19 cellular contexts compared by ENCODE assay signal in the genomic region with DNA sequence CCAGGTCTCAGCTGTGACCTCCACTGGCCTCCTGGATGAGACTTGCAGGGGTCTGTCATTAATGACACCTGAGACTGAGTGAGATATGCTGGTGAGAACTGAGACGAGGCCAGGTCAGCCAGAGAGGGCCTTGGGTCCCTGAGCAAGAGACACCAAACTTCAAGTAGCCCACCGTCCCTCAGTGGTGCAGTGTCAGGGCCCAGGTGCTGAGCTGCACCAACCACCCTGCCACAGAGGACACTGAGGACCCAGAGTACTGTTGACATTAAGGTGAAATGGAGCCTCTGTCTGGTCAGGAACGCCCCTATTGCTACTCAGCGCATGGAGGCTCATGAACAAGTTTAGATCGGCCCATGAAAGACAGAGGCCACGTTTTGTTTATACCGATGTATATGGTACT.
DNase-seq lines count a peak whose midpoint lies in the region; ATAC-seq and TF ChIP-seq lines count a peak whose summit lies in the region.
"Had no signal": no experiment of that assay in that cellular context is flagged by ENCODE, and none has a peak within 500 bp of the region (broad histone marks: within the 10 kb centered on the region; RNA-seq: fewer than 3 reads in every experiment).

No MANE protein-coding gene starts in this region.

- dilution Hi-C loops in mammary epithelial cell (cut with HindIII; ENCODE audit: low sequenced_read_pairs): no loop called here

- H3K79me2 ChIP-seq in KMS-11 (ENCODE audit: insufficient read depth, low read depth) (no peaks in the 10 kb centered on the region), GM23338 (replicated peaks; ENCODE audit: insufficient read depth) (no peaks in the 10 kb centered on the region), mammary epithelial cell (ENCODE audit: insufficient read depth, low read length) (no peaks in the 10 kb centered on the region)

- H3K4me3 Mint-ChIP-seq in brain (no peak overlapping the region), nephron progenitor cell (no peak overlapping the region), GM23338 (no peak overlapping the region)
- H3K4me3 Mint-ChIP-seq: CD14-positive monocyte; CD8-positive, alpha-beta T cell; HFFc6 had no signal

- intact Hi-C loops in mammary epithelial cell (cut with micrococcal nuclease): no loop called here

- H3K27ac ChIP-seq in KMS-11 (no peak overlapping the region; the same call in 1 of the 2 replicates), temporal lobe (ENCODE audit: low read depth, low read length) (peak overlapping the region; percentile 2), GM23338 (ENCODE audit: low read depth) (no peak overlapping the region), mammary epithelial cell (ENCODE audit: insufficient read depth, low read depth, low read length) (no peak overlapping the region)
- H3K27ac ChIP-seq: BLaER1 had no signal

- 0 out of 2 replicates have a peak, but pooled peaks cover under 1% of the 10 kb centered on the region for H3K9me2 ChIP-seq in GM23338 (ENCODE audit: insufficient read depth)

- TF ChIP-seq CTCF in KMS-11 (conservative IDR thresholded peaks at IDR 0.05; ENCODE audit: low read depth, low read length) (no peak), brain (conservative IDR thresholded peaks at IDR 0.05) (no peak), nephron progenitor cell (IDR thresholded peaks at IDR 0.05) (no peak), GM23338 (conservative IDR thresholded peaks at IDR 0.05; ENCODE audit: low read depth in 2 of 2) (no peak), GM13977 (IDR thresholded peaks at IDR 0.05; ENCODE audit: extremely low read depth, insufficient read depth, missing control alignments) (no peak), mammary epithelial cell (conservative IDR thresholded peaks at IDR 0.05 in 1 of 2, IDR thresholded peaks at IDR 0.05 in 1 of 2; ENCODE audit: extremely low read depth in 1 of 2, insufficient read depth in 1 of 2, low read depth in 1 of 2, low read length in 2 of 2) (no peak)

- H3K4me1 Mint-ChIP-seq in brain (peaks cover 42% of the 10 kb centered on the region), nephron progenitor cell (peaks cover 32% of the 10 kb centered on the region), GM23338 (peaks cover 3% of the 10 kb centered on the region; the same call in 2 of the 3 replicates)

- DNase-seq in nephron progenitor cell (no peak), GM23338 (ENCODE audit: low spot score) (no peak), GM13977 (ENCODE audit: low spot score) (no peak), mammary epithelial cell (no peak)
- DNase-seq: 8988T; Calu3; CD8-positive, alpha-beta T cell; GF-D8; GOT3; H7; HFFc6; IMR-90 had no signal

- H2AFZ ChIP-seq in KMS-11 (ENCODE audit: low read depth): no peak overlapping the region
- H2AFZ ChIP-seq in GM23338: no peak overlapping the region
- H2AFZ ChIP-seq in mammary epithelial cell (ENCODE audit: low read depth, low read length): no peak overlapping the region

- H3K36me3 ChIP-seq in KMS-11 (ENCODE audit: insufficient read depth) (no peaks in the 10 kb centered on the region), GM23338 (ENCODE audit: insufficient read depth) (no peaks in the 10 kb centered on the region), mammary epithelial cell (ENCODE audit: insufficient read depth, low read length) (no peaks in the 10 kb centered on the region)
- H3K36me3 ChIP-seq: BLaER1 had no signal

- no peaks in the 10 kb centered on the region for H3K9me3 ChIP-seq in mammary epithelial cell (replicated peaks; ENCODE audit: insufficient read depth, low read length)
- H3K9me3 ChIP-seq: BLaER1 had no signal

- H3K27me3 ChIP-seq in KMS-11 (ENCODE audit: insufficient read depth, low read depth) (no peaks in the 10 kb centered on the region), GM23338 (ENCODE audit: insufficient read depth) (no peaks in the 10 kb centered on the region), mammary epithelial cell (ENCODE audit: insufficient read depth, low read length) (no peaks in the 10 kb centered on the region)
- H3K27me3 ChIP-seq: BLaER1 had no signal

- H3F3A ChIP-seq in GM23338 (replicated peaks; ENCODE audit: low read depth): no peaks in the 10 kb centered on the region

- H3K4me3 ChIP-seq in KMS-11 (IDR thresholded peaks at IDR 0.05; ENCODE audit: insufficient read depth, low read depth, low read length): no peak overlapping the region
- H3K4me3 ChIP-seq in GM23338: no peak overlapping the region
- H3K4me3 ChIP-seq in mammary epithelial cell (replicated peaks in 1 of 3; ENCODE audit: insufficient read depth in 1 of 3, low read depth in 2 of 3, low read length in 3 of 3): no peak overlapping the region
- H3K4me3 ChIP-seq: BLaER1 had no signal

- CTCF ChIA-PET in mammary epithelial cell (lab: Charles Lee; ENCODE audit: low non-redundant PET): no interaction called here

- WGBS in mammary epithelial cell (ENCODE audit: low coverage, missing lambda C conversion rate): 97% methylated on average over 7 of the region's 7 CpGs

- no peak for ATAC-seq in GM23338
- ATAC-seq in GM18505 (IDR thresholded peaks at IDR 0.05; ENCODE audit: unreplicated experiment): no peak
- ATAC-seq: CD8-positive, alpha-beta T cell; HCT116 had no signal

- H3K4me1 ChIP-seq in KMS-11 (ENCODE audit: low read depth, poor library complexity, severe bottlenecking) (peaks cover 52% of the 10 kb centered on the region), GM23338 (ENCODE audit: insufficient read depth) (no peaks in the 10 kb centered on the region), mammary epithelial cell (ENCODE audit: insufficient read depth, low read length) (no peaks in the 10 kb centered on the region)

- no peaks in the 10 kb centered on the region for H4K20me1 ChIP-seq in KMS-11 (ENCODE audit: insufficient read depth)
- H4K20me1 ChIP-seq in GM23338 (replicated peaks; ENCODE audit: insufficient read depth): no peaks in the 10 kb centered on the region; the same call in 1 of the 2 replicates
- no peaks in the 10 kb centered on the region for H4K20me1 ChIP-seq in mammary epithelial cell (ENCODE audit: insufficient read depth, low read length)
- H4K20me1 ChIP-seq: BLaER1 had no signal

- H3K9me3 Mint-ChIP-seq in brain (peaks cover 0 to 1% (median 0%) of the 10 kb centered on the region in 5 experiments), nephron progenitor cell (no peaks in the 10 kb centered on the region), GM23338 (no peaks in the 10 kb centered on the region)
- H3K9me3 Mint-ChIP-seq: CD8-positive, alpha-beta T cell; HFFc6 had no signal

- H3K27me3 Mint-ChIP-seq in brain (no peaks in the 10 kb centered on the region), nephron progenitor cell (ENCODE audit: low read depth, poor library complexity) (peaks cover 7% of the 10 kb centered on the region), GM23338 (ENCODE audit: insufficient read depth, low read depth, poor library complexity) (peaks cover 2% of the 10 kb centered on the region)

- H3K4me2 ChIP-seq in KMS-11 (peak overlapping the region; percentile 82; the same call in 1 of the 2 replicates), GM23338 (no peak overlapping the region), mammary epithelial cell (ENCODE audit: insufficient read depth, low read depth, low read length) (no peak overlapping the region)
- H3K4me2 ChIP-seq: BLaER1 had no signal

- H3K9ac ChIP-seq in KMS-11: no peak overlapping the region
- H3K9ac ChIP-seq in mammary epithelial cell (ENCODE audit: insufficient read depth, low read length): no peak overlapping the region
- H3K9ac ChIP-seq: BLaER1 had no signal

- H3K27ac Mint-ChIP-seq in brain (peak overlapping the region in 4 of 5 experiments; percentile 69 to 90 (median 83)), nephron progenitor cell (peak overlapping the region; percentile 24), GM23338 (no peak overlapping the region; the same call in 1 of the 2 replicates)
- H3K27ac Mint-ChIP-seq: HFFc6 had no signal

- no peak for TF ChIP-seq POLR2A in GM18505 (IDR thresholded peaks at IDR 0.05; ENCODE audit: borderline replicate concordance, extremely low read depth, insufficient read depth, insufficient read length)

- no TSS peak for BruUV-seq in mammary epithelial cell (replicated peaks; lab: Mats Ljungman, UMichigan)

- H3K36me3 Mint-ChIP-seq in brain: peaks cover 28% of the 10 kb centered on the region
- H3K36me3 Mint-ChIP-seq in nephron progenitor cell (ENCODE audit: low read depth): peaks cover 13% of the 10 kb centered on the region
- peaks cover 8% of the 10 kb centered on the region; the same call in 2 of the 3 replicates for H3K36me3 Mint-ChIP-seq in GM23338 (ENCODE audit: low read depth)

- in situ Hi-C loops in GM13977 (cut with MboI; ENCODE audit: low pct_unique_long_range_greater_than_20kb, low sequenced_read_pairs, unreplicated experiment) (no loop called here), mammary epithelial cell (cut with MboI; ENCODE audit: low sequenced_read_pairs in 2 of 2) (no loop called here)

TF ChIP-seq in GM23338, 12 proteins besides CTCF, POLR2A, EP300 and RAD21 (continues in another document):
- no peak for TF ChIP-seq EZH2phosphoT487 (IDR thresholded peaks at IDR 0.05; ENCODE audit: unreplicated experiment)
- TF ChIP-seq ZNF331 (CRISPR knock-in tag; IDR thresholded peaks at IDR 0.05; ENCODE audit: low read depth): no peak
- no peak for TF ChIP-seq EZH2 (IDR thresholded peaks at IDR 0.05; ENCODE audit: low read depth, unreplicated experiment)
- TF ChIP-seq, protein P1, sequence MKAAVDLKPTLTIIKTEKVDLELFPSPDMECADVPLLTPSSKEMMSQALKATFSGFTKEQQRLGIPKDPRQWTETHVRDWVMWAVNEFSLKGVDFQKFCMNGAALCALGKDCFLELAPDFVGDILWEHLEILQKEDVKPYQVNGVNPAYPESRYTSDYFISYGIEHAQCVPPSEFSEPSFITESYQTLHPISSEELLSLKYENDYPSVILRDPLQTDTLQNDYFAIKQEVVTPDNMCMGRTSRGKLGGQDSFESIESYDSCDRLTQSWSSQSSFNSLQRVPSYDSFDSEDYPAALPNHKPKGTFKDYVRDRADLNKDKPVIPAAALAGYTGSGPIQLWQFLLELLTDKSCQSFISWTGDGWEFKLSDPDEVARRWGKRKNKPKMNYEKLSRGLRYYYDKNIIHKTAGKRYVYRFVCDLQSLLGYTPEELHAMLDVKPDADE (IDR thresholded peaks at IDR 0.05): no peak
- no peak for TF ChIP-seq POLR2AphosphoS5 (IDR thresholded peaks at IDR 0.05; ENCODE audit: low read depth)
